In the genomic region with DNA sequence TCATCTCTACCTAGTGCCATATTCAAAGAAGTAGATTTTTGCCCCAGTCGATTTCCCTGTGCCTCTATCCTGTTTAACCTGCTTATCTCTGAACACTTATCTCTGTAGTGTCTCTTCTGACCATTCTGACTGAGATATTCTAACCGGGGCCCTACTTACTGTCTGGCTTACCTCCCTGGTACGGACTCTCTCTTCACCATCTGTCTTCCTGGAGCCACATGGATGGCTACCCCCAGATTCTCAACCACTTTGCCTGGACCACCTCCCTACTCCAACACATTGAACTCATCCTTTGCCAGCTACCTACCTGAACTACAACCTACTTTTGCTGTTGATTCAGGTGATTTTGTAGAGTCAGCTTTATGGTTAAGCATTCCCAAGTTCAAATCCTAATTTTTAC, we compare ENCODE assay signal across 8 cellular contexts.
"Had no signal": no experiment of that assay in that cellular context is flagged by ENCODE, and none has a peak within 500 bp of the region (broad histone marks: within the 10 kb centered on the region; RNA-seq: fewer than 3 reads in every experiment).

No MANE protein-coding gene starts in this region.

- H3K27ac ChIP-seq: GM23248 had no signal

- H3K9me3 Mint-ChIP-seq: HFFc6 had no signal

- H3K27ac Mint-ChIP-seq: HFFc6 had no signal

- ATAC-seq: HCT116, K562 had no signal

- H3K4me3 ChIP-seq: GM23248, HAP-1, K562 had no signal

- H3K36me3 ChIP-seq: HAP-1 had no signal

- DNase-seq: GM23248, GOT3, H7, HFFc6, IMR-90 had no signal

- H3K9me3 ChIP-seq: HAP-1 had no signal

- H3K4me3 Mint-ChIP-seq: HFFc6 had no signal

- H3K4me1 ChIP-seq: HAP-1 had no signal
